In the genomic region with DNA sequence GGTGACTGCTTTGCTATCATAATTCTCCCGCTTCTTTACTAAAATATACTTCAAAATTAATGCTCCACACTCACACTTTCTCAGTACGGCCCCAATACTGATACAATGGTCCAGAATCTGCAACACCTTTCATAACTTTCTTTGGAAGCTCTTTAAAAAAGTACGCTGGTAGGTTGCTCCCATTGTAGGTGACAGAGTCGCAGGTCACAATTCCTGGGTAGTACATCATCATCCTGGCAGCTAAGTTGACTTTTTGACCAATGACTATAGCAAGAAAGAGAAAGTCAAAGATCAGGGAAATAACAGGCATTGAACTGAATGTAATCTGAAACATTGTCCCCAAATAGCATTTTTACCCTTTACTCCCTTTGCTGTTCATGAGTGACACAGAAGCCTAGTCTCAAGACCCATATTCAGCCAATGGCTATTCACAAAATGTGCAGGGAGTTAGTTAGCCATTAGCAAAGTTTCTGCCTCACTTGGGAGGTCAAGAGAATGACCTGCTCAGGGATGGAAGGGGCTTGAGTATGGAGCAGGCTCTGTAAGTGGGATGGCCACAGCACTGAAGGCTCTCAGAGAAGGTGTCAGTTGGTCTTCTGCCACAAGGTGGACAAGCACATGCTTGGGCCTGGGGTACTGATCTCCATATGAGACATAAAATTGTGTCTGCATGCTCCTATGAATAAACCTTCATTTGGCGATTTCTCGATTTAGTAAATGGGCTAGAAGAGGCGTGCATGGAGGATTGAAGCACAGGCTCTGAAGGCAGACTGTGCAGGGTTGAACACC, we compare ENCODE assay signal across 1 cellular context.
TF ChIP-seq lines count a peak whose summit lies in the region.

No MANE protein-coding gene starts in this region.

TF ChIP-seq in H1, 55 proteins besides CTCF, POLR2A, EP300 and RAD21:
- TF ChIP-seq SP2 (IDR thresholded peaks at IDR 0.05; ENCODE audit: low read length): no peak
- TF ChIP-seq, protein P1, sequence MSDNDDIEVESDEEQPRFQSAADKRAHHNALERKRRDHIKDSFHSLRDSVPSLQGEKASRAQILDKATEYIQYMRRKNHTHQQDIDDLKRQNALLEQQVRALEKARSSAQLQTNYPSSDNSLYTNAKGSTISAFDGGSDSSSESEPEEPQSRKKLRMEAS (IDR thresholded peaks at IDR 0.05): peak; percentile 32; the same call in 1 of the 2 replicates
